Comparison of ENCODE assay signal across 1 cellular context in genomic region chr6:159693894-159694545, GRCh38.
TF ChIP-seq lines count a peak whose summit lies in the region.

No MANE protein-coding gene starts in this region.

TF ChIP-seq in HepG2, 621 proteins besides CTCF, POLR2A, EP300 and RAD21 (continued from another document and continues in another):
- TF ChIP-seq ZBTB40 (IDR thresholded peaks at IDR 0.05) (no peak), ZBTB40 (CRISPR knock-in tag; IDR thresholded peaks at IDR 0.05) (no peak; the same call in 1 of the 2 replicates), ZNF704 (CRISPR knock-in tag; IDR thresholded peaks at IDR 0.05; ENCODE audit: borderline replicate concordance) (0 out of 2 replicates have a peak, but pooled peaks have one; percentile 71), ZNF512B (CRISPR knock-in tag; IDR thresholded peaks at IDR 0.05; ENCODE audit: borderline replicate concordance) (no peak), MYNN (CRISPR knock-in tag; IDR thresholded peaks at IDR 0.05; ENCODE audit: low read depth) (no peak), MEF2D (CRISPR knock-in tag; IDR thresholded peaks at IDR 0.05) (no peak), ZBTB39 (CRISPR knock-in tag; IDR thresholded peaks at IDR 0.05) (peak; percentile 83; the same call in 1 of the 2 replicates), MAFF (IDR thresholded peaks at IDR 0.05; ENCODE audit: low read depth, low read length) (no peak), RFXANK (CRISPR knock-in tag; IDR thresholded peaks at IDR 0.05) (no peak), ZNF354B (CRISPR knock-in tag; IDR thresholded peaks at IDR 0.05) (no peak), NR2F6 (IDR thresholded peaks at IDR 0.05) (no peak; the same call in none of the 2 replicates), NR2F6 (CRISPR knock-in tag; IDR thresholded peaks at IDR 0.05) (peak; percentile 43; the same call in 1 of the 2 replicates), KAT2B (IDR thresholded peaks at IDR 0.05; ENCODE audit: borderline replicate concordance, low read depth, low read length) (no peak), ZNF280D (CRISPR knock-in tag; IDR thresholded peaks at IDR 0.05) (no peak), GFI1 (CRISPR knock-in tag; IDR thresholded peaks at IDR 0.05; ENCODE audit: borderline replicate concordance) (no peak), ELF4 (CRISPR knock-in tag; IDR thresholded peaks at IDR 0.05; ENCODE audit: borderline replicate concordance) (no peak), ZNF660 (CRISPR knock-in tag; IDR thresholded peaks at IDR 0.05; ENCODE audit: borderline replicate concordance, low read depth) (no peak), POLR2AphosphoS2 (IDR thresholded peaks at IDR 0.05; ENCODE audit: low read depth, low read length) (no peak), ZNF839 (CRISPR knock-in tag; IDR thresholded peaks at IDR 0.05; ENCODE audit: borderline replicate concordance) (no peak), REPIN1 (CRISPR knock-in tag; IDR thresholded peaks at IDR 0.05; ENCODE audit: borderline replicate concordance, low read depth) (no peak), ZKSCAN8 (CRISPR knock-in tag; IDR thresholded peaks at IDR 0.05; ENCODE audit: borderline replicate concordance) (0 out of 2 replicates have a peak, but pooled peaks have one; percentile 43), ZNF274 (CRISPR knock-in tag; IDR thresholded peaks at IDR 0.05) (no peak), ZNF530 (CRISPR knock-in tag; IDR thresholded peaks at IDR 0.05; ENCODE audit: low read depth) (no peak), NPAS2 (CRISPR knock-in tag; IDR thresholded peaks at IDR 0.05; ENCODE audit: borderline replicate concordance) (no peak), EEA1 (CRISPR knock-in tag; IDR thresholded peaks at IDR 0.05; ENCODE audit: borderline replicate concordance) (no peak), THAP7 (CRISPR knock-in tag; IDR thresholded peaks at IDR 0.05) (0 out of 2 replicates have a peak, but pooled peaks have one; percentile 2), STAT5B (CRISPR knock-in tag; IDR thresholded peaks at IDR 0.05) (no peak), ZNF260 (CRISPR knock-in tag; IDR thresholded peaks at IDR 0.05; ENCODE audit: borderline replicate concordance, low read depth) (no peak), ZNF160 (CRISPR knock-in tag; IDR thresholded peaks at IDR 0.05) (no peak), RERE (CRISPR knock-in tag; IDR thresholded peaks at IDR 0.05; ENCODE audit: low read depth) (no peak), RCOR2 (CRISPR knock-in tag; IDR thresholded peaks at IDR 0.05) (no peak; the same call in none of the 2 replicates), SSRP1 (CRISPR knock-in tag; IDR thresholded peaks at IDR 0.05) (peak; percentile 98), MEIS1 (CRISPR knock-in tag; IDR thresholded peaks at IDR 0.05; ENCODE audit: borderline replicate concordance) (no peak)
